1 cellular context compared by ENCODE assay signal in genomic region chr20:58621906-58622548, GRCh38.
TF ChIP-seq lines count a peak whose summit lies in the region.

No MANE protein-coding gene starts in this region.

TF ChIP-seq in GM12878, 131 proteins besides CTCF, POLR2A, EP300 and RAD21:
- TF ChIP-seq NFYA (IDR thresholded peaks at IDR 0.05; ENCODE audit: borderline replicate concordance, low read depth, low read length) (no peak), ETV6 (conservative IDR thresholded peaks at IDR 0.05 in 1 of 2, IDR thresholded peaks at IDR 0.05 in 1 of 2; ENCODE audit: borderline replicate concordance in 1 of 2, low read depth in 1 of 2) (no peak), ATF2 (IDR thresholded peaks at IDR 0.05; ENCODE audit: low read length) (no peak), ZNF274 (IDR thresholded peaks at IDR 0.05; ENCODE audit: insufficient read depth, insufficient read length) (no peak)
TF ChIP-seq in GM12878: peak in this region for 0.
